In the genomic region with DNA sequence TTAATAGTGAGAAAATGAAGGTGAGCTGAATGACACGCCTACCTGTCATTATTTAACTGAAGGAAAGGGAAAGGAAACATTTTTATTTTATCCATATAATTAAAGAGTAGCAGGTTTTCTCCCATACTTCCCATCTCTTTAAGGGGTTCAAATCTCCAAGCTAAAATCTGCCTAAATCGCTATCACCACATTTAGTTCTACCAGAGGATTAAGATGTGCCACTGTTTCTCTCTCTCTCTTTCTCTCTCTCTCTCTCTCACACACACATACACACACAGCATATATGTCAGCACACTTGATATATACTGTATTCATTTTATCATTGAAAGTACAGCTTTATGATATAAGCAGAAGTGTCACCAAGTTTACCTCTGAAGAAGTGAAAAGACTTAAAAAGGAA, we compare ENCODE assay signal across 10 cellular contexts. TPM values are rescaled to one million over a fixed set of nuclear protein-coding genes. Genes with fewer than 3 reads are reported as not detected.
DNase-seq lines count a peak whose midpoint lies in the region; ATAC-seq and TF ChIP-seq lines count a peak whose summit lies in the region.
"Had no signal": no experiment of that assay in that cellular context is flagged by ENCODE, and none has a peak within 500 bp of the region (broad histone marks: within the 10 kb centered on the region; RNA-seq: fewer than 3 reads in every experiment).

No MANE protein-coding gene starts in this region.

- H3K36me3 ChIP-seq in heart left ventricle (peaks cover 0 to 4% (median 0%) of the 10 kb centered on the region in 9 donors), lower lobe of right lung (no peaks in the 10 kb centered on the region), tibial artery (no peaks in the 10 kb centered on the region)
- H3K36me3 ChIP-seq: uterus had no signal

- WGBS in heart left ventricle, 4 donors: 94 to 97% (median 96%) methylated on average over 1 to 2 of the region's 2 CpGs

- no peak for DNase-seq in heart left ventricle
- no peak for DNase-seq in left cardiac atrium
- DNase-seq in activated CD4-positive, alpha-beta memory T cell treated with anti-CD3 and anti-CD28 coated beads, Interleukin-2, amount 10 ng/mL, durations not matched to agents 7 days and 5 days: no peak
- DNase-seq in lower lobe of right lung: no peak
- DNase-seq in tibial artery: no peak
- no peak for DNase-seq in effector CD4-positive, alpha-beta T cell
- no peak for DNase-seq in iPS-NIHi7 (ENCODE audit: extremely low spot score)
- DNase-seq: NCI-H1048, uterus had no signal

- TF ChIP-seq POLR2A in heart left ventricle (IDR thresholded peaks at IDR 0.05): no peak

- TF ChIP-seq CTCF in heart left ventricle (IDR thresholded peaks at IDR 0.05) (no peak), lower lobe of right lung (IDR thresholded peaks at IDR 0.05) (no peak), tibial artery (IDR thresholded peaks at IDR 0.05) (no peak)

- H3K4me3 ChIP-seq in heart left ventricle: peak overlapping the region in 3 of 12 donors; percentile 32 to 60 (median 36)
- H3K4me3 ChIP-seq in lower lobe of right lung: peak overlapping the region; percentile 44
- H3K4me3 ChIP-seq in tibial artery: no peak overlapping the region

- no peaks in the 10 kb centered on the region for H3K27me3 Mint-ChIP-seq in activated CD4-positive, alpha-beta memory T cell treated with anti-CD3 and anti-CD28 coated beads, Interleukin-2, amount 10 ng/mL, durations not matched to agents 7 days and 5 days

- POLR2A ChIA-PET in activated CD4-positive, alpha-beta memory T cell treated with anti-CD3 and anti-CD28 coated beads, Interleukin-2, amount 10 ng/mL, durations not matched to agents 7 days and 5 days (lab: Charles Lee): interaction anchor here (0.8 to 15.7 kb wide), 12 partner anchors 9 to 574 kb away, joined by 3 to 558 read pairs (median 21); partner anchors contain the start of gene GPR155

- H3K4me1 ChIP-seq in heart left ventricle: peaks cover 0 to 91% (median 24%) of the 10 kb centered on the region in 12 donors
- peaks cover 40% of the 10 kb centered on the region for H3K4me1 ChIP-seq in lower lobe of right lung
- H3K4me1 ChIP-seq in tibial artery: peaks cover 0 to 96% (median 45%) of the 10 kb centered on the region in 4 donors

- H3K27ac ChIP-seq in heart left ventricle (peak overlapping the region in 9 of 12 donors; percentile 13 to 92 (median 69)), lower lobe of right lung (peak overlapping the region; percentile 77), tibial artery (peak overlapping the region; percentile 16 to 49)

- peak overlapping the region; percentile 86 for H3K4me3 Mint-ChIP-seq in activated CD4-positive, alpha-beta memory T cell treated with anti-CD3 and anti-CD28 coated beads, Interleukin-2, amount 10 ng/mL, durations not matched to agents 7 days and 5 days

- ATAC-seq in heart left ventricle (no peak), left cardiac atrium (no peak), lower lobe of right lung (no peak), GM18502 (IDR thresholded peaks at IDR 0.05; ENCODE audit: poor library complexity, unreplicated experiment) (no peak)

- H3K36me3 Mint-ChIP-seq in activated CD4-positive, alpha-beta memory T cell treated with anti-CD3 and anti-CD28 coated beads, Interleukin-2, amount 10 ng/mL, durations not matched to agents 7 days and 5 days (ENCODE audit: low read depth): peaks cover 78% of the 10 kb centered on the region

- CTCF ChIA-PET in activated CD4-positive, alpha-beta memory T cell treated with anti-CD3 and anti-CD28 coated beads, Interleukin-2, amount 10 ng/mL, durations not matched to agents 7 days and 5 days (lab: Charles Lee): interaction anchor here (0.6 to 11.3 kb wide), 17 partner anchors 9 to 108 kb away, joined by 3 to 82 read pairs (median 5); partner anchors contain the start of gene GPR155

- H3K9me3 Mint-ChIP-seq in activated CD4-positive, alpha-beta memory T cell treated with anti-CD3 and anti-CD28 coated beads, Interleukin-2, amount 10 ng/mL, durations not matched to agents 7 days and 5 days: no peaks in the 10 kb centered on the region

- intact Hi-C loops in heart left ventricle (cut with DNase I): no loop called here
- intact Hi-C loops in left cardiac atrium (cut with DNase I): no loop called here
- intact Hi-C loops in lower lobe of right lung (cut with DNase I): no loop called here
- intact Hi-C loops in tibial artery (cut with DNase I; ENCODE audit: low total_unique reads): no loop called here

- H3K9me3 ChIP-seq in heart left ventricle: no peaks in the 10 kb centered on the region
- H3K9me3 ChIP-seq in lower lobe of right lung: no peaks in the 10 kb centered on the region
- no peaks in the 10 kb centered on the region for H3K9me3 ChIP-seq in tibial artery
- H3K9me3 ChIP-seq: uterus had no signal

- H3K27ac Mint-ChIP-seq in activated CD4-positive, alpha-beta memory T cell treated with anti-CD3 and anti-CD28 coated beads, Interleukin-2, amount 10 ng/mL, durations not matched to agents 7 days and 5 days: peak overlapping the region; percentile 96

- no peaks in the 10 kb centered on the region for H3K27me3 ChIP-seq in heart left ventricle
- H3K27me3 ChIP-seq in lower lobe of right lung (ENCODE audit: low read depth): no peaks in the 10 kb centered on the region
- H3K27me3 ChIP-seq in tibial artery: no peaks in the 10 kb centered on the region
- H3K27me3 ChIP-seq: uterus had no signal

- H3K4me1 Mint-ChIP-seq in activated CD4-positive, alpha-beta memory T cell treated with anti-CD3 and anti-CD28 coated beads, Interleukin-2, amount 10 ng/mL, durations not matched to agents 7 days and 5 days: peaks cover 55% of the 10 kb centered on the region

RNA-seq across cellular contexts. Expression of gene WIPF1, which starts 3.2 kb away (rescaled TPM):
- 10 to 100 TPM in 8 of 9 donors, 1 to 10 TPM in 1; 10.0 to 73.2 (median 14.1) TPM for total RNA-seq in heart left ventricle
- polyA plus RNA-seq in heart left ventricle: 10 to 100 TPM in 1 of 2 donors, 1 to 10 TPM in 1; 9.7 to 12.3 TPM
- 10 to 100 TPM; 25.1 to 29.9 TPM for total RNA-seq in left cardiac atrium
- total RNA-seq in activated CD4-positive, alpha-beta memory T cell treated with anti-CD3 and anti-CD28 coated beads, Interleukin-2, amount 10 ng/mL, durations not matched to agents 7 days and 5 days: 100 to 1,000 TPM; 574 to 590 TPM
- total RNA-seq in lower lobe of right lung: 84.4 TPM
